In genomic region chr5:25970906-25971489, GRCh38 we compare ENCODE assay signal across 30 cellular contexts.
"Had no signal": no experiment of that assay in that cellular context is flagged by ENCODE, and none has a peak within 500 bp of the region (broad histone marks: within the 10 kb centered on the region; RNA-seq: fewer than 3 reads in every experiment).

No MANE protein-coding gene starts in this region.

- H3K4me1 Mint-ChIP-seq: activated B cell treated with CpG ODN at 0.5 μM for 24 hours; activated T-helper 17 cell treated with anti-CD3 and anti-CD28 coated beads, Interleukin-2, amount 50 U/mL, for 72 hours; central memory CD8-positive, alpha-beta T cell; endodermal cell; T-helper 17 cell had no signal

- ATAC-seq: activated CD4-positive, CD25-positive, alpha-beta regulatory T cell treated with anti-CD3 and anti-CD28 coated beads, Interleukin-2, amount 50 U/mL, for 24 hours; activated CD8-positive, alpha-beta T cell treated with anti-CD3 and anti-CD28 coated beads for 36 hours; activated T-cell treated with anti-CD3 and anti-CD28 coated beads, Interleukin-2, amount 50 U/mL, for 4 hours; activated T-helper 17 cell treated with anti-CD3 and anti-CD28 coated beads, Interleukin-2, amount 50 U/mL, for 72 hours; esophagus mucosa; T-helper 17 cell had no signal

- H3K36me3 ChIP-seq: brain microvascular endothelial cell, WERI-Rb-1 had no signal

- H3K27me3 ChIP-seq: brain microvascular endothelial cell, dorsolateral prefrontal cortex had no signal

- H3K27ac Mint-ChIP-seq: activated B cell treated with CpG ODN at 0.5 μM for 24 hours; activated CD8-positive, alpha-beta T cell treated with anti-CD3 and anti-CD28 coated beads for 36 hours; activated naive CD8-positive, alpha-beta T cell; activated T-helper 17 cell treated with anti-CD3 and anti-CD28 coated beads, Interleukin-2, amount 50 U/mL, for 72 hours; dendritic cell treated with granulocyte-macrophage colony-stimulating factor and Interleukin-4, amounts not matched to agents 40 ng/mL and 50 ng/mL, for 4 days; endodermal cell; T-helper 17 cell; T-helper 2 cell treated with Interferon-gamma antibody and Interleukin-4, amounts not matched to agents 5 μg/mL and 100 μg/mL, for 36 hours had no signal

- H3K27me3 Mint-ChIP-seq: activated B cell treated with CpG ODN at 0.5 μM for 24 hours; activated CD8-positive, alpha-beta T cell treated with anti-CD3 and anti-CD28 coated beads for 36 hours; activated naive CD8-positive, alpha-beta T cell; activated T-helper 17 cell treated with anti-CD3 and anti-CD28 coated beads, Interleukin-2, amount 50 U/mL, for 72 hours; central memory CD8-positive, alpha-beta T cell; dendritic cell treated with granulocyte-macrophage colony-stimulating factor and Interleukin-4, amounts not matched to agents 40 ng/mL and 50 ng/mL, for 4 days; T-helper 17 cell had no signal

- DNase-seq: activated B cell treated with CpG ODN at 0.5 μM for 24 hours; activated CD4-positive, alpha-beta T cell treated with anti-CD3 and anti-CD28 coated beads for 48 hours; activated CD4-positive, alpha-beta T cell treated with anti-CD3 and anti-CD28 coated beads, Interleukin-2, amount 50 U/mL, for 1 hour; activated CD4-positive, alpha-beta T cell treated with anti-CD3 and anti-CD28 coated beads, Interleukin-2, amount 50 U/mL, for 48 hours; activated CD8-positive, alpha-beta memory T cell treated with anti-CD3 and anti-CD28 coated beads for 24 hours; activated CD8-positive, alpha-beta T cell treated with anti-CD3 and anti-CD28 coated beads for 36 hours; activated effector memory CD4-positive, alpha-beta T cell treated with Interleukin-2 at 50 U/mL for 16 hours; activated gamma-delta T cell treated with Interleukin-2 at 50 U/mL for 16 hours; activated naive CD4-positive, alpha-beta T cell treated with anti-CD3 and anti-CD28 coated beads, Interleukin-2, amount 50 U/mL, for 16 hours; activated naive CD4-positive, alpha-beta T cell treated with Interleukin-2 at 50 U/mL for 16 hours; activated T-cell treated with anti-CD3 and anti-CD28 coated beads, Interleukin-2, amount 50 U/mL, for 4 hours; amniotic stem cell; anterior cingulate cortex; brain microvascular endothelial cell; dorsolateral prefrontal cortex; effector memory CD4-positive, alpha-beta T cell; endodermal cell; foreskin fibroblast; head of caudate nucleus; T-helper 17 cell; T1000; WERI-Rb-1 had no signal

- H3K36me3 Mint-ChIP-seq: activated naive CD8-positive, alpha-beta T cell had no signal

- H3K27ac ChIP-seq: brain microvascular endothelial cell, coronary artery, dorsolateral prefrontal cortex, WERI-Rb-1 had no signal

- H3K4me3 ChIP-seq: coronary artery, dorsolateral prefrontal cortex had no signal

- H3K9me3 Mint-ChIP-seq: dendritic cell treated with granulocyte-macrophage colony-stimulating factor and Interleukin-4, amounts not matched to agents 40 ng/mL and 50 ng/mL, for 4 days had no signal

- H3K4me3 Mint-ChIP-seq: activated B cell treated with CpG ODN at 0.5 μM for 24 hours; activated CD8-positive, alpha-beta T cell treated with anti-CD3 and anti-CD28 coated beads for 36 hours; activated naive CD8-positive, alpha-beta T cell; activated T-cell treated with anti-CD3 and anti-CD28 coated beads, Interleukin-2, amount 50 U/mL, for 4 hours; activated T-helper 17 cell treated with anti-CD3 and anti-CD28 coated beads, Interleukin-2, amount 50 U/mL, for 72 hours; central memory CD8-positive, alpha-beta T cell; dendritic cell treated with granulocyte-macrophage colony-stimulating factor and Interleukin-4, amounts not matched to agents 40 ng/mL and 50 ng/mL, for 4 days; endodermal cell; T-helper 17 cell; T-helper 2 cell treated with Interferon-gamma antibody and Interleukin-4, amounts not matched to agents 5 μg/mL and 100 μg/mL, for 36 hours had no signal
